1 cellular context compared by ENCODE assay signal in genomic region chr3:16596352-16597032, GRCh38.
TF ChIP-seq lines count a peak whose summit lies in the region.

No MANE protein-coding gene starts in this region.

TF ChIP-seq in GM12878, 131 proteins besides CTCF, POLR2A, EP300 and RAD21 (continued from another document):
- no peak for TF ChIP-seq TARDBP (IDR thresholded peaks at IDR 0.05; ENCODE audit: borderline replicate concordance)
- TF ChIP-seq ZNF592 (IDR thresholded peaks at IDR 0.05) = no peak
- peak; percentile 95 for TF ChIP-seq MTA3 (IDR thresholded peaks at IDR 0.05; ENCODE audit: borderline replicate concordance, low read length)
- TF ChIP-seq CREM (IDR thresholded peaks at IDR 0.05; ENCODE audit: low read depth) = peak; percentile 77; the same call in 1 of the 2 replicates
- TF ChIP-seq TBL1XR1 (IDR thresholded peaks at IDR 0.05; ENCODE audit: low read depth, low read length) = no peak
- TF ChIP-seq ZBED1 (IDR thresholded peaks at IDR 0.05; ENCODE audit: borderline replicate concordance) = peak; percentile 64; the same call in 1 of the 2 replicates
- TF ChIP-seq GABPA (IDR thresholded peaks at IDR 0.05; ENCODE audit: low read depth) = peak; percentile 44; the same call in 1 of the 2 replicates
- no peak for TF ChIP-seq POU2F2 (IDR thresholded peaks at IDR 0.05; ENCODE audit: borderline replicate concordance, low read depth, low read length)
- peak; percentile 97 for TF ChIP-seq JUNB (IDR thresholded peaks at IDR 0.05)
- TF ChIP-seq, protein P1, sequence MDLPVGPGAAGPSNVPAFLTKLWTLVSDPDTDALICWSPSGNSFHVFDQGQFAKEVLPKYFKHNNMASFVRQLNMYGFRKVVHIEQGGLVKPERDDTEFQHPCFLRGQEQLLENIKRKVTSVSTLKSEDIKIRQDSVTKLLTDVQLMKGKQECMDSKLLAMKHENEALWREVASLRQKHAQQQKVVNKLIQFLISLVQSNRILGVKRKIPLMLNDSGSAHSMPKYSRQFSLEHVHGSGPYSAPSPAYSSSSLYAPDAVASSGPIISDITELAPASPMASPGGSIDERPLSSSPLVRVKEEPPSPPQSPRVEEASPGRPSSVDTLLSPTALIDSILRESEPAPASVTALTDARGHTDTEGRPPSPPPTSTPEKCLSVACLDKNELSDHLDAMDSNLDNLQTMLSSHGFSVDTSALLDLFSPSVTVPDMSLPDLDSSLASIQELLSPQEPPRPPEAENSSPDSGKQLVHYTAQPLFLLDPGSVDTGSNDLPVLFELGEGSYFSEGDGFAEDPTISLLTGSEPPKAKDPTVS (IDR thresholded peaks at IDR 0.05; ENCODE audit: low read depth, low read length) = no peak
- no peak for TF ChIP-seq PKNOX1 (IDR thresholded peaks at IDR 0.05)
- TF ChIP-seq RCOR1 (conservative IDR thresholded peaks at IDR 0.05; ENCODE audit: low read depth, low read length) = no peak
- TF ChIP-seq PML (IDR thresholded peaks at IDR 0.05; ENCODE audit: low read length) = peak; percentile 59; the same call in 1 of the 2 replicates
- peak; percentile 25; the same call in 1 of the 2 replicates for TF ChIP-seq CREB1 (IDR thresholded peaks at IDR 0.05; ENCODE audit: low read depth)
- TF ChIP-seq PAX5 (IDR thresholded peaks at IDR 0.05; ENCODE audit: borderline replicate concordance, low read depth, low read length) = peak; percentile 50; the same call in 1 of the 2 replicates
- TF ChIP-seq NFIC (IDR thresholded peaks at IDR 0.05; ENCODE audit: low read depth, low read length) = peak; percentile 98
- TF ChIP-seq IRF4 (IDR thresholded peaks at IDR 0.05; ENCODE audit: low read depth, low read length) = peak; percentile 89
- peak; percentile 50; the same call in 1 of the 2 replicates for TF ChIP-seq DPF2 (IDR thresholded peaks at IDR 0.05)
- TF ChIP-seq BHLHE40 (IDR thresholded peaks at IDR 0.05; ENCODE audit: borderline replicate concordance in 1 of 2, low read depth in 2 of 2, low read length in 1 of 2) = peak; percentile 74; a peak in 3 of 4 replicates
- TF ChIP-seq IKZF1 (conservative IDR thresholded peaks at IDR 0.05) = peak; percentile 68
- peak; percentile 98 for TF ChIP-seq RUNX3 (IDR thresholded peaks at IDR 0.05; ENCODE audit: low read length)
- peak in 1 of 2 experiments; percentile 77; a peak in 2 of 4 replicates for TF ChIP-seq IKZF2 (IDR thresholded peaks at IDR 0.05)
- TF ChIP-seq ETV6 (conservative IDR thresholded peaks at IDR 0.05 in 1 of 2, IDR thresholded peaks at IDR 0.05 in 1 of 2; ENCODE audit: borderline replicate concordance in 1 of 2, low read depth in 1 of 2) = peak in 1 of 2 experiments; percentile 43; a peak in 1 of 4 replicates
- TF ChIP-seq BMI1 (IDR thresholded peaks at IDR 0.05; ENCODE audit: borderline replicate concordance) = peak; percentile 41; the same call in 1 of the 2 replicates
- peak; percentile 42; the same call in 1 of the 2 replicates for TF ChIP-seq MTA2 (IDR thresholded peaks at IDR 0.05; ENCODE audit: low read depth)
- peak; percentile 76 for TF ChIP-seq EED (IDR thresholded peaks at IDR 0.05; ENCODE audit: low read depth)
- 0 out of 2 replicates have a peak, but pooled peaks have one; percentile 54 for TF ChIP-seq TCF7 (IDR thresholded peaks at IDR 0.05; ENCODE audit: borderline replicate concordance)
- TF ChIP-seq RELB (IDR thresholded peaks at IDR 0.05; ENCODE audit: low read depth) = 0 out of 2 replicates have a peak, but pooled peaks have one; percentile 37
- TF ChIP-seq JUND (IDR thresholded peaks at IDR 0.05; ENCODE audit: low read depth, low read length) = 0 out of 2 replicates have a peak, but pooled peaks have one; percentile 18
- TF ChIP-seq BACH1 (IDR thresholded peaks at IDR 0.05; ENCODE audit: borderline replicate concordance) = 0 out of 2 replicates have a peak, but pooled peaks have one; percentile 19
- TF ChIP-seq, protein P2, sequence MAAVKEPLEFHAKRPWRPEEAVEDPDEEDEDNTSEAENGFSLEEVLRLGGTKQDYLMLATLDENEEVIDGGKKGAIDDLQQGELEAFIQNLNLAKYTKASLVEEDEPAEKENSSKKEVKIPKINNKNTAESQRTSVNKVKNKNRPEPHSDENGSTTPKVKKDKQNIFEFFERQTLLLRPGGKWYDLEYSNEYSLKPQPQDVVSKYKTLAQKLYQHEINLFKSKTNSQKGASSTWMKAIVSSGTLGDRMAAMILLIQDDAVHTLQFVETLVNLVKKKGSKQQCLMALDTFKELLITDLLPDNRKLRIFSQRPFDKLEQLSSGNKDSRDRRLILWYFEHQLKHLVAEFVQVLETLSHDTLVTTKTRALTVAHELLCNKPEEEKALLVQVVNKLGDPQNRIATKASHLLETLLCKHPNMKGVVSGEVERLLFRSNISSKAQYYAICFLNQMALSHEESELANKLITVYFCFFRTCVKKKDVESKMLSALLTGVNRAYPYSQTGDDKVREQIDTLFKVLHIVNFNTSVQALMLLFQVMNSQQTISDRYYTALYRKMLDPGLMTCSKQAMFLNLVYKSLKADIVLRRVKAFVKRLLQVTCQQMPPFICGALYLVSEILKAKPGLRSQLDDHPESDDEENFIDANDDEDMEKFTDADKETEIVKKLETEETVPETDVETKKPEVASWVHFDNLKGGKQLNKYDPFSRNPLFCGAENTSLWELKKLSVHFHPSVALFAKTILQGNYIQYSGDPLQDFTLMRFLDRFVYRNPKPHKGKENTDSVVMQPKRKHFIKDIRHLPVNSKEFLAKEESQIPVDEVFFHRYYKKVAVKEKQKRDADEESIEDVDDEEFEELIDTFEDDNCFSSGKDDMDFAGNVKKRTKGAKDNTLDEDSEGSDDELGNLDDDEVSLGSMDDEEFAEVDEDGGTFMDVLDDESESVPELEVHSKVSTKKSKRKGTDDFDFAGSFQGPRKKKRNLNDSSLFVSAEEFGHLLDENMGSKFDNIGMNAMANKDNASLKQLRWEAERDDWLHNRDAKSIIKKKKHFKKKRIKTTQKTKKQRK (IDR thresholded peaks at IDR 0.05; ENCODE audit: low read depth, low read length) = no peak
TF ChIP-seq in GM12878: peak in this region for 29.
